10 cellular contexts compared by ENCODE assay signal in genomic region chr15:99253381-99254090, GRCh38. TPM values are rescaled to one million over a fixed set of nuclear protein-coding genes. Genes with fewer than 3 reads are reported as not detected.
DNase-seq lines count a peak whose midpoint lies in the region; ATAC-seq, FAIRE-seq and TF ChIP-seq lines count a peak whose summit lies in the region.
"Had no signal": no experiment of that assay in that cellular context is flagged by ENCODE, and none has a peak within 500 bp of the region (broad histone marks: within the 10 kb centered on the region; RNA-seq: fewer than 3 reads in every experiment).

No MANE protein-coding gene starts in this region.

- DNase-seq in AG08396 (ENCODE audit: low spot score), result peak; percentile 50
- no peak for DNase-seq in GM19239 (ENCODE audit: insufficient read length, low spot score)
- DNase-seq in fibroblast of gingiva (ENCODE audit: low read depth), result peak; percentile 46
- DNase-seq in NCI-H1417 (lab: John Stamatoyannopoulos, UW), result no peak
- no peak for DNase-seq in ureter (ENCODE audit: low spot score)
- no peak for DNase-seq in HPDE6-E6E7 (ENCODE audit: extremely low spot score)
- DNase-seq: DMS79 treated with DMSO at 0.1 percent for 48 hours, kidney had no signal

- peaks cover 11% of the 10 kb centered on the region for H3K36me3 ChIP-seq in SU-DHL-6 (ENCODE audit: low read length)

- H3K27ac ChIP-seq in SU-DHL-6 (ENCODE audit: low read depth, low read length), result no peak overlapping the region

- H3K4me2 ChIP-seq in SU-DHL-6 (ENCODE audit: low read depth, low read length, poor library complexity, severe bottlenecking), result peak overlapping the region; percentile 82

- H3K27me3 ChIP-seq in SU-DHL-6 (ENCODE audit: low read length), result no peaks in the 10 kb centered on the region

- no peaks in the 10 kb centered on the region for H3K9me2 ChIP-seq in SU-DHL-6 (replicated peaks; ENCODE audit: insufficient read depth, low read length)

- TF ChIP-seq CTCF in SU-DHL-6 (IDR thresholded peaks at IDR 0.05; ENCODE audit: insufficient read depth, low read length, poor library complexity, severe bottlenecking), result no peak

- peaks cover 24% of the 10 kb centered on the region for H3F3A ChIP-seq in SU-DHL-6 (ENCODE audit: insufficient read depth)

- H3K4me3 ChIP-seq in SU-DHL-6 (ENCODE audit: insufficient read depth, low read length, poor library complexity, severe bottlenecking), result peak overlapping the region; percentile 93

- peak overlapping the region; percentile 90 for H3K9ac ChIP-seq in SU-DHL-6 (ENCODE audit: low read length)

- H3K79me2 ChIP-seq in SU-DHL-6 (ENCODE audit: insufficient read depth, low read length), result peaks cover 28% of the 10 kb centered on the region; the same call in 1 of the 2 replicates

- no peak overlapping the region for H2AFZ ChIP-seq in SU-DHL-6 (ENCODE audit: low read depth, low read length, severe bottlenecking)

- H3K9me3 ChIP-seq in SU-DHL-6 (ENCODE audit: insufficient read depth, low read length), result no peaks in the 10 kb centered on the region

- no peak for ATAC-seq in GM18907 (IDR thresholded peaks at IDR 0.05; ENCODE audit: unreplicated experiment)

- peak; percentile 92 for FAIRE-seq in GM19239 (lab: Jason Lieb, UNC)
- FAIRE-seq: kidney had no signal

- H4K20me1 ChIP-seq in SU-DHL-6 (ENCODE audit: low read depth, low read length), result no peaks in the 10 kb centered on the region

RNA-seq across cellular contexts. Expression of gene LRRC28, which starts 2.3 kb away (rescaled TPM):
- 27.6 TPM for total RNA-seq in ureter

RNA-seq across cellular contexts. Expression of gene TTC23, which starts 4.2 kb away (rescaled TPM):
- 28.5 TPM for total RNA-seq in ureter

Comparison
In these comparisons a context has a peak if more than half of its experiments do, and no peak if none do; other contexts are left out.
1. DNase-seq: peak in AG08396 (single experiment) and fibroblast of gingiva (single experiment); none in GM19239 (single experiment), NCI-H1417 (0 of 3), ureter (single experiment) and HPDE6-E6E7 (single experiment).